ENCODE assay signal across 8 cellular contexts in genomic region chr18:76821875-76822509, GRCh38. TPM values are rescaled to one million over a fixed set of nuclear protein-coding genes. Genes with fewer than 3 reads are reported as not detected.
DNase-seq lines count a peak whose midpoint lies in the region; ATAC-seq and TF ChIP-seq lines count a peak whose summit lies in the region.

No MANE protein-coding gene starts in this region.

- ATAC-seq in HG02678 (IDR thresholded peaks at IDR 0.05; ENCODE audit: unreplicated experiment) (peak; percentile 48), lung (ENCODE audit: insufficient read depth, low FRiP score) (peak; percentile 65)

- H3K27me3 ChIP-seq in duodenal mucosa (ENCODE audit: control insufficient read depth in 1 of 2, insufficient read depth in 2 of 2, low read length in 2 of 2) (no peaks in the 10 kb centered on the region), lung (ENCODE audit: control insufficient read depth, insufficient read depth) (no peaks in the 10 kb centered on the region)

- H3K4me3 ChIP-seq in duodenal mucosa (ENCODE audit: low read depth in 1 of 2, low read length in 2 of 2), result peak overlapping the region; percentile 97
- H3K4me3 ChIP-seq in lung, result peak overlapping the region; percentile 96

- peaks cover 22 to 26% of the 10 kb centered on the region in 2 donors for H3K4me1 ChIP-seq in duodenal mucosa (ENCODE audit: control insufficient read depth in 1 of 2, insufficient read depth in 2 of 2, low read length in 2 of 2)
- H3K4me1 ChIP-seq in lung (ENCODE audit: control insufficient read depth in 2 of 2, insufficient read depth in 2 of 2, low read length in 2 of 2), result peaks cover 4 to 10% of the 10 kb centered on the region in 2 donors

- DNase-seq in NCI-H2107 (lab: John Stamatoyannopoulos, UW), result peak; percentile 72
- no peak for DNase-seq in NCI-H2107 treated with DMSO at 0.1 percent for 48 hours (lab: John Stamatoyannopoulos, UW; ENCODE audit: unreplicated experiment)
- peak; percentile 15 for DNase-seq in NCI-H128 (lab: John Stamatoyannopoulos, UW; ENCODE audit: unreplicated experiment)
- peak; percentile 55 to 60 for DNase-seq in activated CD4-positive, alpha-beta T cell treated with anti-CD3 and anti-CD28 coated beads, Interleukin-2, amount 50 U/mL, for 4 hours
- DNase-seq in lung (ENCODE audit: low spot score), result peak; percentile 59
- peak; percentile 23 to 46 (median 31) for DNase-seq in stimulated activated CD4-positive, alpha-beta T cell treated with anti-CD3 and anti-CD28 coated beads, TNF-alpha, amount 100 ng/mL, for 48 hours (ENCODE audit: low read depth in 3 of 3)

- H3K9me3 ChIP-seq in duodenal mucosa (ENCODE audit: control insufficient read depth in 1 of 2, low read length in 2 of 2) (no peaks in the 10 kb centered on the region), lung (ENCODE audit: control insufficient read depth in 2 of 2, insufficient read depth in 1 of 2, low read length in 1 of 2) (no peaks in the 10 kb centered on the region)

- no peak for TF ChIP-seq CTCF in lung (IDR thresholded peaks at IDR 0.05; ENCODE audit: control extremely low read depth, extremely low read depth)

- peak overlapping the region; percentile 98 to 99 for H3K9ac ChIP-seq in duodenal mucosa (ENCODE audit: low read depth in 1 of 2, low read length in 2 of 2)

- WGBS in lung, 2 donors, result 0 to 1% methylated on average over 35 to 89 of the region's 89 CpGs

- H3K27ac ChIP-seq in duodenal mucosa (ENCODE audit: low read depth, low read length) (peak overlapping the region; percentile 95), lung (ENCODE audit: low read depth in 1 of 2, low read length in 1 of 2) (peak overlapping the region; percentile 99)

- H3K36me3 ChIP-seq in duodenal mucosa (ENCODE audit: control insufficient read depth in 1 of 2, insufficient read depth in 2 of 2, low read length in 2 of 2) (peaks cover 0 to 4% of the 10 kb centered on the region in 2 donors), lung (ENCODE audit: control insufficient read depth in 2 of 2, insufficient read depth in 2 of 2, low read length in 2 of 2) (no peaks in the 10 kb centered on the region)

RNA-seq across cellular contexts. Expression of gene ZNF236, which starts 0.4 kb away (rescaled TPM):
- total RNA-seq in lung, result 10 to 100 TPM; 15.1 to 23.1 TPM
- 1 to 10 TPM; 2.4 to 2.5 TPM for polyA plus RNA-seq in lung
